8 cellular contexts compared by ENCODE assay signal in the genomic region with DNA sequence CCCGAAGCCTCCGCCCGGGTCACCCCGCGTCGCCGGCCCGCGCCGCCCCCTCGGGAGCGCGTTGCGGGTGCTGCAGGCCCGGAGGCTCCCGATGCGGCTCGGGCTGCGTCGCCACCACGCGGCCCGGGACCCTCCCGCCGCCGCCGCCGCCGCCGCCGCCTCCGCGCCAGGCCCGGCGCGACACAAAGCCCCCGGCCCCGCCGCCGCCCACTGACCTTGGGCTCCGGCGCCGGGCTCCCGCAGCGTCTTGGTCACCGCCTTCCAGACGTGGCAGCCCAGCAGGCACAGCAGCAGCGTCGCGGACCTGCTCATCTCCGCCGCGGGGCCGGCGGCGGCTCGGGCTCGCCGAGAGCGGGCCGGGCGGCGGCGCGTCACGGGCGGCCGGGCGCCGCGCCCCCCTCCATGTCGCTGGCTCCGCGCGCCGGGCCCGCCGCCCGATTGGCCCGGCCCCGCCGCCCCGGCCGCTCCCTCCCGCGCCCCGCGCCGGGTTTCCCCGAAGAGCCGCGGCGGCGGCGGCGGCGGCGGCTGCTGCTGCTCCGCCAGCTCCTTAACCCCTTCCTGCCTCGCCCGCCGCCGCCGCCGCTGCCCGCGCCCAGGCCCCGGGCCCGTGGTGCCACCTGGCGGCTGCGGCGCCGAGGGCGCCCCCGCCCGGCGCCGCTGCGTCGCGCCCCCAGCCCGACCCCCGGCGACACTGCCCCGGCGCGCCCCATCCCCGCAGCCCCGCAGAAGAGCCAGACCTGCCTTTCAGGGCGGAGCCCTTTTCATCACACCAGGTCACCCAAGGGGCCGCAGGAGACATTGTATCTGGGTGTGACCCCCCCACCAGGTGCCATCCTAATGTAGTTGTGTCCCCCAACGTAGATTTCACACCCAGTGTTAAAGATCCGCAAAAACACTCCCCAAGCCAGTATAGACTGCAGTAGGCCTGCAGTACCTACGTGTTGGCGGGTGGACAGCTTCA. TPM values are rescaled to one million over a fixed set of nuclear protein-coding genes. Genes with fewer than 3 reads are reported as not detected.
A peak's percentile ranks its signal among the peaks of the same experiment; 100 is the strongest.
DNase-seq lines count a peak whose midpoint lies in the region; ATAC-seq and TF ChIP-seq lines count a peak whose summit lies in the region.

A gene (minus strand): TSS at position 549 of the 961 bp plus-strand sequence. CDS start 237 bp downstream, at position 312.

- H3K36me3 Mint-ChIP-seq in activated CD4-positive, alpha-beta memory T cell treated with anti-CD3 and anti-CD28 coated beads, Interleukin-2, amount 10 ng/mL, durations not matched to agents 7 days and 5 days (ENCODE audit: low read depth) = no peaks in the 10 kb centered on the region

- POLR2A ChIA-PET in activated CD4-positive, alpha-beta memory T cell treated with anti-CD3 and anti-CD28 coated beads, Interleukin-2, amount 10 ng/mL, durations not matched to agents 7 days and 5 days (lab: Charles Lee) = interaction anchor here (1.8 kb wide), 1 partner anchor 418 kb away, joined by 4 read pairs; a partner anchor contains a TSS

- no peaks in the 10 kb centered on the region for H3K9me2 ChIP-seq in Loucy (replicated peaks; ENCODE audit: low read depth, low read length)

- peak within 1 kb of the TSS; percentile 68 for H3K4me3 Mint-ChIP-seq in activated CD4-positive, alpha-beta memory T cell treated with anti-CD3 and anti-CD28 coated beads, Interleukin-2, amount 10 ng/mL, durations not matched to agents 7 days and 5 days

- H3K27me3 Mint-ChIP-seq in activated CD4-positive, alpha-beta memory T cell treated with anti-CD3 and anti-CD28 coated beads, Interleukin-2, amount 10 ng/mL, durations not matched to agents 7 days and 5 days = peaks cover 63% of the 10 kb centered on the region

- peaks cover 4% of the 10 kb centered on the region for H3K4me1 ChIP-seq in Loucy (ENCODE audit: insufficient read depth, low read length, poor library complexity, severe bottlenecking)

- DNase-seq in C1 segment of cervical spinal cord (lab: John Stamatoyannopoulos, UW) = peak in 11 of 14 donors; percentile 25 to 81 (median 41)
- DNase-seq in activated CD4-positive, alpha-beta memory T cell treated with anti-CD3 and anti-CD28 coated beads, Interleukin-2, amount 10 ng/mL, durations not matched to agents 7 days and 5 days = peak; percentile 70
- peak in 1 of 2 donors; percentile 74 for DNase-seq in dermis microvascular lymphatic vessel endothelial cell (ENCODE audit: low read depth in 2 of 2)
- peak in 1 of 2 donors; percentile 83 for DNase-seq in lower leg skin (ENCODE audit: low spot score in 2 of 2)
- DNase-seq in stimulated activated CD4-positive, alpha-beta T cell treated with anti-CD3 and anti-CD28 coated beads, Interleukin-4, amount 100 ng/mL, for 24 hours = peak; percentile 54
- DNase-seq in NCI-H2107 (lab: John Stamatoyannopoulos, UW) = no peak

- no peaks in the 10 kb centered on the region for H3K9me3 ChIP-seq in Loucy (ENCODE audit: insufficient read depth, low read depth, low read length)

- H3K36me3 ChIP-seq in Loucy (ENCODE audit: insufficient read depth, low read length) = no peaks in the 10 kb centered on the region

- intact Hi-C loops in lower leg skin (cut with DNase I; ENCODE audit: low total_unique reads) = no loop called here

- 3 to 19% methylated on average over 7 to 63 of the region's 135 CpGs for WGBS in lower leg skin, 2 donors

- H3K4me1 Mint-ChIP-seq in activated CD4-positive, alpha-beta memory T cell treated with anti-CD3 and anti-CD28 coated beads, Interleukin-2, amount 10 ng/mL, durations not matched to agents 7 days and 5 days = peaks cover 12% of the 10 kb centered on the region

- H3K9ac ChIP-seq in Loucy (ENCODE audit: low read depth, low read length, poor library complexity, severe bottlenecking) = no peak within 1 kb of the TSS

- peak within 1 kb of the TSS; percentile 74; the same call in 1 of the 2 replicates for H2AFZ ChIP-seq in Loucy (ENCODE audit: low read length)

- TF ChIP-seq CTCF in Loucy (conservative IDR thresholded peaks at IDR 0.05; ENCODE audit: low read length) = peak; percentile 27; the same call in 1 of the 2 replicates
- TF ChIP-seq CTCF in lower leg skin (IDR thresholded peaks at IDR 0.05) = no peak

- H3K27ac Mint-ChIP-seq in activated CD4-positive, alpha-beta memory T cell treated with anti-CD3 and anti-CD28 coated beads, Interleukin-2, amount 10 ng/mL, durations not matched to agents 7 days and 5 days = no peak within 1 kb of the TSS

- H3K4me3 ChIP-seq in Loucy (ENCODE audit: low read length, poor library complexity, severe bottlenecking) (peak within 1 kb of the TSS; percentile 69), lower leg skin (ENCODE audit: low read depth, poor library complexity, severe bottlenecking) (peak within 1 kb of the TSS; percentile 38)

- peak within 1 kb of the TSS; percentile 59 for H3K4me2 ChIP-seq in Loucy (ENCODE audit: low read depth, low read length, poor library complexity, severe bottlenecking)

- CTCF ChIA-PET in activated CD4-positive, alpha-beta memory T cell treated with anti-CD3 and anti-CD28 coated beads, Interleukin-2, amount 10 ng/mL, durations not matched to agents 7 days and 5 days (lab: Charles Lee) = interaction anchor here (0.6 to 1.3 kb wide), 6 partner anchors 116 to 410 kb away, joined by 3 to 5 read pairs (median 4); no protein-coding TSS in a partner anchor

- no peaks in the 10 kb centered on the region for H3K79me2 ChIP-seq in Loucy (ENCODE audit: insufficient read depth, low read length)

- peak; percentile 46 for ATAC-seq in GM21360 (IDR thresholded peaks at IDR 0.05; ENCODE audit: unreplicated experiment)

- H3F3A ChIP-seq in Loucy (ENCODE audit: low read depth) = 0 out of 2 replicates have a peak, but pooled peaks cover 2% of the 10 kb centered on the region

- H3K9me3 Mint-ChIP-seq in activated CD4-positive, alpha-beta memory T cell treated with anti-CD3 and anti-CD28 coated beads, Interleukin-2, amount 10 ng/mL, durations not matched to agents 7 days and 5 days = no peaks in the 10 kb centered on the region

- TF ChIP-seq POLR2A in lower leg skin (IDR thresholded peaks at IDR 0.05) = no peak

- H4K20me1 ChIP-seq in Loucy (ENCODE audit: insufficient read depth, low read length, poor library complexity, severe bottlenecking) = no peaks in the 10 kb centered on the region

- H3K27me3 ChIP-seq in Loucy (ENCODE audit: insufficient read depth, low read length, poor library complexity, severe bottlenecking) = no peaks in the 10 kb centered on the region

RNA-seq across cellular contexts. Expression of the gene that starts here (rescaled TPM):
- 1 to 10 TPM; 6.0 to 6.8 TPM for total RNA-seq in activated CD4-positive, alpha-beta memory T cell treated with anti-CD3 and anti-CD28 coated beads, Interleukin-2, amount 10 ng/mL, durations not matched to agents 7 days and 5 days
- 29.8 and 55.1 TPM in 2 replicates for total RNA-seq in dermis microvascular lymphatic vessel endothelial cell
- 1 to 10 TPM; 2.7 to 5.4 (median 3.1) TPM for total RNA-seq in lower leg skin
